Comparison of ENCODE assay signal across 11 cellular contexts in the genomic region with DNA sequence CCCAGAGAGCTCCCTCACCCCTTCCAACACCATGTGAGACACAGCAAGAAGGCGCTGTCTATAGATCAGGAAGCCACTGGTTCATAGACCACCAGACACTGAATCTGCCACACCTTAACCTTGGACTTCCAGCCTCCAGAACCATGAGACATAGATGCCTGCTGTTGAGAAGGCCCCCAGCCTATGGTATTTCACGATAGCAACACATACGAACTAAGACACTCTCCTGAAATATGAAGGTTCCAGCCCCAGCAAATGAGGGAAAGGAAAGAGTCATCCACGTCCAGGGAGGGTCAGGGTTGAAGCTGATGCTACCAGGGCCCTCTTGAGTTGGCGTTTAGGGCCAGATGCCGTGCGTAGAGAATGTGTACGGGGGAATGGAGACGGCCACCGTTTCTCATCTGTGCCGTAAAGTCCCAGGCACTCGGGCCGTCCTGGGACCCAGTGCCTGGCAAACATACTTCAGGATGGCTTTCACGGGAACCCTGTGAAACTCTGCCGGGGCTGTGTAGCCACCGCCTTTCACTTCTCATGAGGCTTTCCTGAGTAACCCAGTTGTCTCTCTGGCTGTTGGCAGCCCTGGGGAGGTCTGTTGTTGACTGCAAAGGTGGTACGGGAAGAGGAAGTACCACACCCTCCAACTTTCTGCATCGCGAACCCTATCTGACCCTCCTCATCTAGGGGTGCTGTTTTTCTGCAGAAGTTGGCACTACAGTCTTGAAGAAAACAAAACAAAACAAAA. TPM values are rescaled to one million over a fixed set of nuclear protein-coding genes. Genes with fewer than 3 reads are reported as not detected.
A peak's percentile ranks its signal among the peaks of the same experiment; 100 is the strongest.
DNase-seq lines count a peak whose midpoint lies in the region; ATAC-seq and TF ChIP-seq lines count a peak whose summit lies in the region.
"Had no signal": no experiment of that assay in that cellular context is flagged by ENCODE, and none has a peak within 500 bp of the region (broad histone marks: within the 10 kb centered on the region; RNA-seq: fewer than 3 reads in every experiment).

No MANE protein-coding gene starts in this region.

- TF ChIP-seq CTCF in right atrium auricular region (IDR thresholded peaks at IDR 0.05): no peak
- TF ChIP-seq CTCF in vagina (IDR thresholded peaks at IDR 0.05): no peak

- peak; percentile 48 for DNase-seq in right atrium auricular region (ENCODE audit: low spot score)
- DNase-seq in cardiac septum (ENCODE audit: low spot score): no peak
- DNase-seq in activated CD4-positive, alpha-beta T cell treated with anti-CD3 and anti-CD28 coated beads, Interleukin-2, amount 50 U/mL, for 48 hours: peak; percentile 27 to 38
- DNase-seq in effector memory CD8-positive, alpha-beta T cell: peak; percentile 45 to 64 (median 52)
- DNase-seq in vagina (ENCODE audit: extremely low spot score in 2 of 2): peak; percentile 40 to 67
- DNase-seq in SK-N-DZ (ENCODE audit: low spot score): no peak
- DNase-seq in DMS114 treated with DMSO at 0.1 percent for 48 hours (lab: John Stamatoyannopoulos, UW; ENCODE audit: unreplicated experiment): no peak
- no peak for DNase-seq in HAP-1 (ENCODE audit: low spot score in 2 of 2)
- DNase-seq: heart left ventricle had no signal

- H3K27me3 ChIP-seq in right atrium auricular region (no peaks in the 10 kb centered on the region), vagina (no peaks in the 10 kb centered on the region), HAP-1 (ENCODE audit: low read depth) (no peaks in the 10 kb centered on the region)
- H3K27me3 ChIP-seq: heart left ventricle, tibial nerve had no signal

- H3K4me3 ChIP-seq in right atrium auricular region (no peak overlapping the region), vagina (no peak overlapping the region), HAP-1 (no peak overlapping the region)
- H3K4me3 ChIP-seq: heart left ventricle, tibial nerve had no signal

- H3K9me3 ChIP-seq in right atrium auricular region (peaks cover 0 to 9% of the 10 kb centered on the region in 2 donors), vagina (no peaks in the 10 kb centered on the region), HAP-1 (no peaks in the 10 kb centered on the region; the same call in 1 of the 2 replicates)

- no peak for TF ChIP-seq POLR2A in vagina (IDR thresholded peaks at IDR 0.05)

- in situ Hi-C loops in HAP-1 (cut with MboI; ENCODE audit: low sequenced_read_pairs): no loop called here

- peaks cover 43 to 57% of the 10 kb centered on the region in 2 donors for H3K4me1 Mint-ChIP-seq in effector memory CD8-positive, alpha-beta T cell (ENCODE audit: low read depth in 2 of 2)

- intact Hi-C loops in cardiac septum (cut with DNase I): no loop called here
- intact Hi-C loops in vagina (cut with DNase I): no loop called here

- H3K36me3 Mint-ChIP-seq in effector memory CD8-positive, alpha-beta T cell (ENCODE audit: insufficient read depth): peaks cover 10% of the 10 kb centered on the region

- H3K4me3 Mint-ChIP-seq in effector memory CD8-positive, alpha-beta T cell: peak overlapping the region; percentile 72 to 78
- H3K4me3 Mint-ChIP-seq: dendritic cell treated with granulocyte-macrophage colony-stimulating factor and Interleukin-4, amounts not matched to agents 40 ng/mL and 50 ng/mL, for 4 days had no signal

- peaks cover 15 to 20% of the 10 kb centered on the region in 2 donors for H3K9me3 Mint-ChIP-seq in effector memory CD8-positive, alpha-beta T cell
- H3K9me3 Mint-ChIP-seq: dendritic cell treated with granulocyte-macrophage colony-stimulating factor and Interleukin-4, amounts not matched to agents 40 ng/mL and 50 ng/mL, for 4 days had no signal

- peak; percentile 95 for ATAC-seq in effector memory CD8-positive, alpha-beta T cell (replicated peaks)

- H3K27ac Mint-ChIP-seq in effector memory CD8-positive, alpha-beta T cell: peak overlapping the region; percentile 92 to 99
- H3K27ac Mint-ChIP-seq: dendritic cell treated with granulocyte-macrophage colony-stimulating factor and Interleukin-4, amounts not matched to agents 40 ng/mL and 50 ng/mL, for 4 days had no signal

- H3K27ac ChIP-seq in right atrium auricular region: no peak overlapping the region
- H3K27ac ChIP-seq in vagina: no peak overlapping the region

- H3K27me3 Mint-ChIP-seq in effector memory CD8-positive, alpha-beta T cell: no peaks in the 10 kb centered on the region

- H3K4me1 ChIP-seq in right atrium auricular region (no peaks in the 10 kb centered on the region), vagina (no peaks in the 10 kb centered on the region), HAP-1 (no peaks in the 10 kb centered on the region)
- H3K4me1 ChIP-seq: tibial nerve had no signal

- no peaks in the 10 kb centered on the region for H3K36me3 ChIP-seq in right atrium auricular region
- no peaks in the 10 kb centered on the region for H3K36me3 ChIP-seq in vagina
- no peaks in the 10 kb centered on the region for H3K36me3 ChIP-seq in HAP-1 (replicated peaks)
- H3K36me3 ChIP-seq: heart left ventricle, tibial nerve had no signal

RNA-seq across cellular contexts. Expression of gene P2RY8, which starts 17.7 kb away (rescaled TPM):
- total RNA-seq in right atrium auricular region (1 to 10 TPM in 1 of 2 donors, under 1 TPM in 1; 0.93 to 1.3 TPM), cardiac septum (1.5 TPM), vagina (0.74 TPM)
- polyA plus RNA-seq in SK-N-DZ (2014; cell fraction: cytosol; rRNA removed): not detected in 2 replicates
- polyA plus RNA-seq in SK-N-DZ (2014; cell fraction: nucleus; rRNA removed): not detected in 2 replicates

RNA-seq across cellular contexts. Expression of gene AKAP17A, which starts 36.8 kb away (rescaled TPM):
- total RNA-seq in right atrium auricular region: 10 to 100 TPM; 16.0 to 19.3 TPM
- total RNA-seq in cardiac septum: 19.9 TPM
- 49.8 TPM for total RNA-seq in vagina
- polyA plus RNA-seq in SK-N-DZ (2014; cell fraction: cytosol; rRNA removed): 17.1 and 26.6 TPM in 2 replicates
- 121 and 140 TPM in 2 replicates for polyA plus RNA-seq in SK-N-DZ (2014; cell fraction: nucleus; rRNA removed)

Comparison
In these comparisons a context has a peak if more than half of its experiments do, and no peak if none do; other contexts are left out.
1. DNase-seq: peak in right atrium auricular region (single experiment), activated CD4-positive, alpha-beta T cell treated with anti-CD3 and anti-CD28 coated beads, Interleukin-2, amount 50 U/mL, for 48 hours (2 of 2), effector memory CD8-positive, alpha-beta T cell (3 of 3) and vagina (2 of 2); none in cardiac septum (single experiment), SK-N-DZ (single experiment), DMS114 treated with DMSO at 0.1 percent for 48 hours (single experiment) and HAP-1 (0 of 2).